2 cellular contexts compared by ENCODE assay signal in the genomic region with DNA sequence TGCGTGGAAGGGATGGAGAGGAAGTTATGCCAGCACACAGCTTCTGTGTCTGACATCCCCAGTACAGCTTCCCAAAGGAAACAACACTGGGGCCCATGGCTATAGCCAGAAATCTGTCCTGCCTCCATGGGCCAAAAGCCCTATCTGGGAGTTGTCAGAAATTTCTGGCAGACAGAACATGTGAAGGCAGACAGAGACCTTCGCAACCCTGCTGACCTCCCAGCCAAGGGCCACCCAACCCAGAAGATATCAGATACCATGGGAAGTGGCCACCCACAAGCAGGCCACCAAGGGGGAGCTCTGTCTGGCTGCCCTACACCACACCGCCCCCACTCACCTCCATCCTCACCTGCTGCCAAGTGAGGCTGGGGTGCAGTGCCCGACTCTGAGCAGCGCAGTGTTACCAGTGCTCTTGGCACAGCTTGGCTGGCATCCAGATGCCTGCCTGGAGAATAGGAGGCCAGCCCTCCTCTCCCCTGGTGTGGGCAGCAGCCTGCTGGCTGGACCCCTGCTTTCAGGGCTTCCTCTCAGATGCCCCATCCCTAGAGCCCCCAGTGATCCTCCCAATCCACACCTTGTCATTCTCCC.
TF ChIP-seq lines count a peak whose summit lies in the region.

No MANE protein-coding gene starts in this region.

TF ChIP-seq in liver, 16 proteins besides CTCF, POLR2A, EP300 and RAD21 (continued from another document):
- TF ChIP-seq, protein P1, sequence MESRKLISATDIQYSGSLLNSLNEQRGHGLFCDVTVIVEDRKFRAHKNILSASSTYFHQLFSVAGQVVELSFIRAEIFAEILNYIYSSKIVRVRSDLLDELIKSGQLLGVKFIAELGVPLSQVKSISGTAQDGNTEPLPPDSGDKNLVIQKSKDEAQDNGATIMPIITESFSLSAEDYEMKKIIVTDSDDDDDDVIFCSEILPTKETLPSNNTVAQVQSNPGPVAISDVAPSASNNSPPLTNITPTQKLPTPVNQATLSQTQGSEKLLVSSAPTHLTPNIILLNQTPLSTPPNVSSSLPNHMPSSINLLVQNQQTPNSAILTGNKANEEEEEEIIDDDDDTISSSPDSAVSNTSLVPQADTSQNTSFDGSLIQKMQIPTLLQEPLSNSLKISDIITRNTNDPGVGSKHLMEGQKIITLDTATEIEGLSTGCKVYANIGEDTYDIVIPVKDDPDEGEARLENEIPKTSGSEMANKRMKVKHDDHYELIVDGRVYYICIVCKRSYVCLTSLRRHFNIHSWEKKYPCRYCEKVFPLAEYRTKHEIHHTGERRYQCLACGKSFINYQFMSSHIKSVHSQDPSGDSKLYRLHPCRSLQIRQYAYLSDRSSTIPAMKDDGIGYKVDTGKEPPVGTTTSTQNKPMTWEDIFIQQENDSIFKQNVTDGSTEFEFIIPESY (IDR thresholded peaks at IDR 0.05) = no peak
- TF ChIP-seq, protein P2, sequence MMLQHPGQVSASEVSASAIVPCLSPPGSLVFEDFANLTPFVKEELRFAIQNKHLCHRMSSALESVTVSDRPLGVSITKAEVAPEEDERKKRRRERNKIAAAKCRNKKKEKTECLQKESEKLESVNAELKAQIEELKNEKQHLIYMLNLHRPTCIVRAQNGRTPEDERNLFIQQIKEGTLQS (IDR thresholded peaks at IDR 0.05) = no peak
- no peak for TF ChIP-seq FOXA2 (IDR thresholded peaks at IDR 0.05)
- peak; percentile 93 for TF ChIP-seq NR2F2 (IDR thresholded peaks at IDR 0.05)
- no peak for TF ChIP-seq GABPA (IDR thresholded peaks at IDR 0.05 in 1 of 2, conservative IDR thresholded peaks at IDR 0.05 in 1 of 2)
- TF ChIP-seq TAF1 (conservative IDR thresholded peaks at IDR 0.05) = no peak
- no peak for TF ChIP-seq HNF4A (conservative IDR thresholded peaks at IDR 0.05)
- TF ChIP-seq EGR1 (IDR thresholded peaks at IDR 0.05; ENCODE audit: low read depth in 2 of 2) = no peak

TF ChIP-seq in HepG2, 621 proteins besides CTCF, POLR2A, EP300 and RAD21 (continued from another document):
- TF ChIP-seq, protein P3, sequence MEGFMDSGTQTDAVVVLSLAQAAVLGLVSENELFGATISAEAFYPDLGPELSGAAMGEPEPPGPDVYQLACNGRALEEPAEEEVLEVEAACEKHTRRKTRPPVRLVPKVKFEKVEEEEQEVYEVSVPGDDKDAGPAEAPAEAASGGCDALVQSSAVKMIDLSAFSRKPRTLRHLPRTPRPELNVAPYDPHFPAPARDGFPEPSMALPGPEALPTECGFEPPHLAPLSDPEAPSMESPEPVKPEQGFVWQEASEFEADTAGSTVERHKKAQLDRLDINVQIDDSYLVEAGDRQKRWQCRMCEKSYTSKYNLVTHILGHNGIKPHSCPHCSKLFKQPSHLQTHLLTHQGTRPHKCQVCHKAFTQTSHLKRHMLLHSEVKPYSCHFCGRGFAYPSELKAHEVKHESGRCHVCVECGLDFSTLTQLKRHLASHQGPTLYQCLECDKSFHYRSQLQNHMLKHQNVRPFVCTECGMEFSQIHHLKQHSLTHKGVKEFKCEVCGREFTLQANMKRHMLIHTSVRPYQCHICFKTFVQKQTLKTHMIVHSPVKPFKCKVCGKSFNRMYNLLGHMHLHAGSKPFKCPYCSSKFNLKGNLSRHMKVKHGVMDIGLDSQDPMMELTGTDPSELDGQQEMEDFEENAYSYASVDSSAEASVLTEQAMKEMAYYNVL (CRISPR knock-in tag; IDR thresholded peaks at IDR 0.05; ENCODE audit: borderline replicate concordance) = no peak
- TF ChIP-seq IRX3 (CRISPR knock-in tag; IDR thresholded peaks at IDR 0.05; ENCODE audit: borderline replicate concordance, low read depth) = no peak
- TF ChIP-seq, protein P4, sequence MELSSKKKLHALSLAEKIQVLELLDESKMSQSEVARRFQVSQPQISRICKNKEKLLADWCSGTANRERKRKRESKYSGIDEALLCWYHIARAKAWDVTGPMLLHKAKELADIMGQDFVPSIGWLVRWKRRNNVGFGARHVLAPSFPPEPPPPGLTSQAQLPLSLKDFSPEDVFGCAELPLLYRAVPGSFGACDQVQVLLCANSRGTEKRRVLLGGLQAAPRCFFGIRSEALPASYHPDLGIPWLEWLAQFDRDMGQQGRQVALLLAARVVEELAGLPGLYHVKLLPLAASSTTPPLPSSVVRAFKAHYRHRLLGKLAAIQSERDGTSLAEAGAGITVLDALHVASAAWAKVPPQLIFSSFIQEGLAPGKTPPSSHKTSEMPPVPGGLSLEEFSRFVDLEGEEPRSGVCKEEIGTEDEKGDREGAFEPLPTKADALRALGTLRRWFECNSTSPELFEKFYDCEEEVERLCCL (CRISPR knock-in tag; IDR thresholded peaks at IDR 0.05; ENCODE audit: borderline replicate concordance) = no peak
- no peak for TF ChIP-seq ZNF644 (CRISPR knock-in tag; IDR thresholded peaks at IDR 0.05; ENCODE audit: low read depth)
- no peak for TF ChIP-seq SPEN (CRISPR knock-in tag; IDR thresholded peaks at IDR 0.05; ENCODE audit: low read depth)
